ENCODE assay signal across 11 cellular contexts in the genomic region with DNA sequence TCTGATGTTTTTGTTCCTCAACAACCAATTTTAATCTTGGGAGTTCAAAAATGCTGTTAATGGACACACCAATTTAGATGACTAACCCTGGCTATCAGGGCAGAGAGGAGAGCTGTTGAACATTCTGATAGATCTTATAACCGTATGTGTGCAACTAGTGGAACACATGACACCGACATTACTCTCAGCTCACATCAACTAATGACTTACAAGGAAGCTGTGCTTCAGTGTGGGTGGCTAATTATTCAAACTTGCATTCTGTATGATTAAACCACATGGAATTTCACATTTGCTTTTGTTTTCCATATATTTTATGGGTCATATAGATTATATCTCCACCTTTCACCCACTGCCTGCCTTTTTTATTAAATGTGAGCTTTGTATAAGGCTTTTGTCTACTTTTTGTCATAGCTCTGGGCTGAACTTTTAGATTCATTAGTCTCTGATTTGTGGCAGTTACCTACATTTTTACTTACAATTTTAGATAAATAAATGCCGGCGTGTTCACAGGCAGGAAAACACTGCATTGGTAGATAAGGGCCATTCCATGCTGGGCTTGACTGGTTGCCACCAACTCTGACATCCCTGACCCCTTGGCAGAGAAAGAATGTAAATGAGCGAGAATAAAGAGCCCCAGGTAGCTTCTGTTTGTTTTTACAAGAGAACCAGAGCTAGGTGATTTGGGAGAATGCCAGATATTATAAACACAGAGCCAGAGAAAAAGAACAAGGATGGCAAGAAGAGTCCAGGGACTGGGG. TPM values are rescaled to one million over a fixed set of nuclear protein-coding genes. Genes with fewer than 3 reads are reported as not detected.
DNase-seq lines count a peak whose midpoint lies in the region; ATAC-seq, FAIRE-seq and TF ChIP-seq lines count a peak whose summit lies in the region.
"Had no signal": no experiment of that assay in that cellular context is flagged by ENCODE, and none has a peak within 500 bp of the region (broad histone marks: within the 10 kb centered on the region; RNA-seq: fewer than 3 reads in every experiment).

No MANE protein-coding gene starts in this region.

- no peaks in the 10 kb centered on the region for H3K27me3 ChIP-seq in endothelial cell of umbilical vein (ENCODE audit: control insufficient read depth in 2 of 2, insufficient read depth in 2 of 2, low read length in 2 of 2)
- no peaks in the 10 kb centered on the region for H3K27me3 ChIP-seq in pancreas

- WGBS in pancreas, 2 donors = 19 to 20% methylated on average over 5 of the region's 5 CpGs

- dilution Hi-C loops in endothelial cell of umbilical vein (cut with MboI; ENCODE audit: extremely low pct_ligation_motif_present, low sequenced_read_pairs) = no loop called here

- no peak overlapping the region for H3K9ac ChIP-seq in endothelial cell of umbilical vein (replicated peaks; ENCODE audit: extremely low read depth, insufficient read depth, low read length)

- BruUV-seq in endothelial cell of umbilical vein (replicated peaks; lab: Mats Ljungman, UMichigan) = no TSS peak

- DNase-seq in NCI-H2171 treated with DMSO at 0.1 percent for 48 hours (lab: John Stamatoyannopoulos, UW) (peak; percentile 48), endothelial cell of umbilical vein (ENCODE audit: low read depth, low spot score) (peak; percentile 98), pancreas (peak in 4 of 6 donors; percentile 22 to 53 (median 42)), T-helper 2 cell (no peak), COLO829 (ENCODE audit: low spot score) (no peak)
- DNase-seq: activated T-cell treated with anti-CD3 and anti-CD28 coated beads, Interleukin-2, amount 50 U/mL, for 72 hours; effector memory CD4-positive, alpha-beta T cell; stimulated activated naive CD4-positive, alpha-beta T cell had no signal

- H3K27ac ChIP-seq in HEK293 (ENCODE audit: extremely low read depth, low read depth, low read length) (0 out of 2 replicates have a peak overlapping the region, but pooled peaks have one; percentile 14), endothelial cell of umbilical vein (ENCODE audit: insufficient read depth, low read depth, low read length) (peak overlapping the region; percentile 49), pancreas (peak overlapping the region in 2 of 4 donors; percentile 7 to 32)

- no peak overlapping the region for H2AFZ ChIP-seq in endothelial cell of umbilical vein (ENCODE audit: low read depth, low read length)

- no peak overlapping the region for H3K4me3 ChIP-seq in HEK293 (ENCODE audit: low read depth, low read length)
- H3K4me3 ChIP-seq in endothelial cell of umbilical vein (replicated peaks in 1 of 3; ENCODE audit: insufficient read depth in 1 of 3, low read depth in 1 of 3, low read length in 3 of 3) = no peak overlapping the region
- H3K4me3 ChIP-seq in pancreas = no peak overlapping the region

- FAIRE-seq in endothelial cell of umbilical vein (lab: Jason Lieb, UNC) (peak; percentile 78), pancreas (lab: Jason Lieb, UNC) (no peak)

- peak overlapping the region; percentile 37 for H3K4me2 ChIP-seq in endothelial cell of umbilical vein (ENCODE audit: insufficient read depth, low read length)

- POLR2A ChIA-PET in HEK293 (lab: Yijun Ruan, JAX) (interaction anchor here (1.2 kb wide), 1 partner anchor 36 kb away, joined by 5 read pairs; a partner anchor contains a TSS), endothelial cell of umbilical vein (lab: Charles Lee) (no interaction called here)

- H4K20me1 ChIP-seq in endothelial cell of umbilical vein (replicated peaks; ENCODE audit: control insufficient read depth, extremely low read depth, insufficient read depth, low read length) = no peaks in the 10 kb centered on the region

- H3K79me2 ChIP-seq in endothelial cell of umbilical vein (ENCODE audit: control insufficient read depth, insufficient read depth, low read length) = no peaks in the 10 kb centered on the region

- H3K4me1 ChIP-seq in HEK293 (ENCODE audit: control insufficient read depth, insufficient read depth, low read length) = peaks cover 11% of the 10 kb centered on the region
- H3K4me1 ChIP-seq in endothelial cell of umbilical vein (ENCODE audit: control insufficient read depth, extremely low read depth, insufficient read depth, low read length) = peaks cover 20% of the 10 kb centered on the region
- peaks cover 0 to 7% (median 3%) of the 10 kb centered on the region in 3 donors for H3K4me1 ChIP-seq in pancreas

- ATAC-seq in pancreas (peak; percentile 80 to 97 (median 92)), GM19397 (IDR thresholded peaks at IDR 0.05; ENCODE audit: unreplicated experiment) (no peak), HG03159 (IDR thresholded peaks at IDR 0.05; ENCODE audit: unreplicated experiment) (no peak)
- ATAC-seq: activated T-cell treated with anti-CD3 and anti-CD28 coated beads, Interleukin-2, amount 50 U/mL, for 72 hours had no signal

- no peak for TF ChIP-seq CTCF in HEK293 (tag by site-specific recombination; IDR thresholded peaks at IDR 0.05)
- TF ChIP-seq CTCF in endothelial cell of umbilical vein (IDR thresholded peaks at IDR 0.05; ENCODE audit: extremely low read depth in 1 of 2, insufficient read depth in 1 of 2, low read depth in 1 of 2, low read length in 2 of 2) = no peak
- TF ChIP-seq CTCF in pancreas (IDR thresholded peaks at IDR 0.05) = no peak

- CTCF ChIA-PET in HEK293 (lab: Yijun Ruan, JAX) (interaction anchor here (0.5 to 1.7 kb wide), 6 partner anchors 131 to 349 kb away, joined by 3 to 9 read pairs (median 3); no protein-coding TSS in a partner anchor), endothelial cell of umbilical vein (lab: Charles Lee) (interaction anchor here (1.0 to 1.9 kb wide), 8 partner anchors 10 to 349 kb away, joined by 3 to 18 read pairs (median 4); a partner anchor contains a TSS)

- H3K36me3 ChIP-seq in HEK293 (ENCODE audit: control insufficient read depth in 2 of 2, insufficient read depth in 1 of 2, low read length in 2 of 2) = no peaks in the 10 kb centered on the region
- no peaks in the 10 kb centered on the region for H3K36me3 ChIP-seq in endothelial cell of umbilical vein (ENCODE audit: control insufficient read depth in 2 of 2, extremely low read depth in 1 of 2, insufficient read depth in 2 of 2, low read length in 2 of 2)
- no peaks in the 10 kb centered on the region for H3K36me3 ChIP-seq in pancreas

- no peaks in the 10 kb centered on the region for H3K9me1 ChIP-seq in endothelial cell of umbilical vein (replicated peaks; ENCODE audit: control insufficient read depth, extremely low read depth, insufficient read depth, low read length)

- peak; percentile 15 for TF ChIP-seq POLR2A in endothelial cell of umbilical vein (IDR thresholded peaks at IDR 0.05; ENCODE audit: low read depth, low read length)

- H3K9me3 ChIP-seq in HEK293 (ENCODE audit: control insufficient read depth, insufficient read depth, low read depth, low read length) (peaks cover 3% of the 10 kb centered on the region), endothelial cell of umbilical vein (replicated peaks; ENCODE audit: control insufficient read depth, insufficient read depth, low read length) (no peaks in the 10 kb centered on the region), pancreas (no peaks in the 10 kb centered on the region)

- intact Hi-C loops in endothelial cell of umbilical vein (cut with micrococcal nuclease) (loop anchor here (1.0 kb wide), 1 partner anchor 36 kb away; a partner anchor contains a TSS), pancreas (cut with DNase I) (no loop called here)

TF ChIP-seq in HEK293, 187 proteins besides CTCF, POLR2A, EP300 and RAD21 (continues in another document):
- TF ChIP-seq ZNF623 (tag by site-specific recombination; IDR thresholded peaks at IDR 0.05) (no peak), ZBTB17 (tag by site-specific recombination; IDR thresholded peaks at IDR 0.05) (peak; percentile 59; the same call in 1 of the 2 replicates), ZNF560 (tag by site-specific recombination; IDR thresholded peaks at IDR 0.05; ENCODE audit: borderline replicate concordance) (no peak), ZNF2 (tag by site-specific recombination; IDR thresholded peaks at IDR 0.05) (no peak)

TF ChIP-seq in endothelial cell of umbilical vein, 7 proteins besides CTCF, POLR2A, EP300 and RAD21:
- TF ChIP-seq MYC (IDR thresholded peaks at IDR 0.05; ENCODE audit: low read depth, low read length) = no peak
- no peak for TF ChIP-seq JUN (IDR thresholded peaks at IDR 0.05; ENCODE audit: borderline replicate concordance, insufficient read depth, insufficient read length, low read depth)
- TF ChIP-seq FOS (IDR thresholded peaks at IDR 0.05; ENCODE audit: borderline replicate concordance, insufficient read depth, low read length) = no peak
- TF ChIP-seq GATA2 (IDR thresholded peaks at IDR 0.05; ENCODE audit: insufficient read depth, insufficient read length, low read depth, low read length) = peak; percentile 92
- TF ChIP-seq, protein P1, sequence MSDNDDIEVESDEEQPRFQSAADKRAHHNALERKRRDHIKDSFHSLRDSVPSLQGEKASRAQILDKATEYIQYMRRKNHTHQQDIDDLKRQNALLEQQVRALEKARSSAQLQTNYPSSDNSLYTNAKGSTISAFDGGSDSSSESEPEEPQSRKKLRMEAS (IDR thresholded peaks at IDR 0.05; ENCODE audit: insufficient read depth, insufficient read length) = no peak
- TF ChIP-seq POLR2AphosphoS5 (IDR thresholded peaks at IDR 0.05; ENCODE audit: insufficient read depth, low read depth, low read length) = peak; percentile 38
- no peak for TF ChIP-seq EZH2 (IDR thresholded peaks at IDR 0.05; ENCODE audit: borderline replicate concordance, low read depth, low read length, severe bottlenecking)

RNA-seq across cellular contexts. Expression of a gene that starts 35.6 kb away (rescaled TPM):
- 3.1 and 4.0 TPM in 2 replicates for total RNA-seq in endothelial cell of umbilical vein
- polyA plus RNA-seq in endothelial cell of umbilical vein = 3.0 and 3.3 TPM in 2 replicates
- polyA plus RNA-seq in endothelial cell of umbilical vein (2011; cell fraction: cytosol; rRNA removed) = 3.2 and 3.4 TPM in 2 replicates
- polyA plus RNA-seq in endothelial cell of umbilical vein (2011; cell fraction: nucleus; rRNA removed) = 3.8 TPM in 2 replicates
- 4.2 and 4.9 TPM in 2 replicates for polyA plus RNA-seq in endothelial cell of umbilical vein (2012)
- polyA minus RNA-seq in endothelial cell of umbilical vein = 7.1 and 9.5 TPM in 2 replicates
- polyA minus RNA-seq in endothelial cell of umbilical vein (2011; cell fraction: cytosol; rRNA and poly(A)+ RNA removed) = 2.6 TPM
- polyA minus RNA-seq in endothelial cell of umbilical vein (2011; cell fraction: nucleus; rRNA and poly(A)+ RNA removed) = 3.4 and 5.0 TPM in 2 replicates
- 1 to 10 TPM; 1.3 to 3.1 (median 1.7) TPM for total RNA-seq in pancreas
- polyA plus RNA-seq in pancreas = 1 to 10 TPM in 1 of 2 donors, under 1 TPM in 1; 0.91 to 1.8 TPM
- total RNA-seq: activated T-cell treated with anti-CD3 and anti-CD28 coated beads, Interleukin-2, amount 50 U/mL, for 72 hours had no signal

Comparison
In these comparisons a context has a peak if more than half of its experiments do, and no peak if none do; other contexts are left out.
1. DNase-seq: peak in NCI-H2171 treated with DMSO at 0.1 percent for 48 hours (single experiment), endothelial cell of umbilical vein (single experiment) and pancreas (4 of 6); none in T-helper 2 cell (0 of 5) and COLO829 (single experiment).
2. ATAC-seq: peak in pancreas (4 of 4); none in GM19397 (single experiment) and HG03159 (single experiment).